Comparison of ENCODE assay signal across 13 cellular contexts in genomic region chr9:131008563-131008908, GRCh38. TPM values are rescaled to one million over a fixed set of nuclear protein-coding genes. Genes with fewer than 3 reads are reported as not detected.
DNase-seq lines count a peak whose midpoint lies in the region; ATAC-seq and TF ChIP-seq lines count a peak whose summit lies in the region.
"Had no signal": no experiment of that assay in that cellular context is flagged by ENCODE, and none has a peak within 500 bp of the region (broad histone marks: within the 10 kb centered on the region; RNA-seq: fewer than 3 reads in every experiment).

No MANE protein-coding gene starts in this region.

- TF ChIP-seq RAD21 in IMR-90 (IDR thresholded peaks at IDR 0.05; ENCODE audit: low read length), result no peak

- H3K27ac Mint-ChIP-seq in neural progenitor cell, result peak overlapping the region; percentile 19
- H3K27ac Mint-ChIP-seq: activated naive CD8-positive, alpha-beta T cell treated with anti-CD3 and anti-CD28 coated beads, Interleukin-2, amount 10 ng/mL, durations not matched to agents 7 days and 5 days had no signal

- BruUV-seq in IMR-90 (replicated peaks; lab: Mats Ljungman, UMichigan), result no TSS peak

- H3K4me2 ChIP-seq in IMR-90 (ENCODE audit: low read depth, low read length), result peak overlapping the region; percentile 53; the same call in 1 of the 2 replicates
- peak overlapping the region; percentile 67 for H3K4me2 ChIP-seq in neural progenitor cell

- H2AK5ac ChIP-seq in IMR-90 (ENCODE audit: low read depth, low read length), result no peak overlapping the region

- in situ Hi-C loops in IMR-90 (cut with MboI; ENCODE audit: low sequenced_read_pairs), result no loop called here

- peaks cover 32% of the 10 kb centered on the region for H3K4me1 Mint-ChIP-seq in neural progenitor cell
- H3K4me1 Mint-ChIP-seq: activated naive CD8-positive, alpha-beta T cell treated with anti-CD3 and anti-CD28 coated beads, Interleukin-2, amount 10 ng/mL, durations not matched to agents 7 days and 5 days had no signal

- H3K36me3 ChIP-seq in IMR-90 (ENCODE audit: control insufficient read depth, insufficient read depth, low read length) (no peaks in the 10 kb centered on the region), neural progenitor cell (no peaks in the 10 kb centered on the region)

- no peak overlapping the region for H4K8ac ChIP-seq in IMR-90 (ENCODE audit: low read depth in 2 of 2, low read length in 2 of 2)

- H2BK5ac ChIP-seq in IMR-90 (ENCODE audit: low read depth, low read length, poor library complexity, severe bottlenecking), result no peak overlapping the region

- no peaks in the 10 kb centered on the region; the same call in 1 of the 2 replicates for H3K9me3 ChIP-seq in IMR-90 (ENCODE audit: control insufficient read depth, insufficient read depth, low read length)
- H3K9me3 ChIP-seq in neural progenitor cell (ENCODE audit: low read depth), result no peaks in the 10 kb centered on the region

- POLR2A ChIA-PET in IMR-90 (lab: Charles Lee; ENCODE audit: unreplicated experiment), result no interaction called here

- no peaks in the 10 kb centered on the region for H3K9me3 Mint-ChIP-seq in neural progenitor cell
- H3K9me3 Mint-ChIP-seq: activated naive CD8-positive, alpha-beta T cell treated with anti-CD3 and anti-CD28 coated beads, Interleukin-2, amount 10 ng/mL, durations not matched to agents 7 days and 5 days had no signal

- dilution Hi-C loops in IMR-90 (cut with HindIII; ENCODE audit: low sequenced_read_pairs, unreplicated experiment), result no loop called here

- H3K4me3 ChIP-seq in IMR-90 (ENCODE audit: insufficient read depth, low read depth, low read length) (peak overlapping the region; percentile 16; the same call in 1 of the 2 replicates), dorsolateral prefrontal cortex (peak overlapping the region in 57 of 59 donors; percentile 12 to 61 (median 42)), neural progenitor cell (peak overlapping the region; percentile 35)

- no peak overlapping the region for H3K23ac ChIP-seq in IMR-90 (ENCODE audit: low read depth, low read length)

- no peak overlapping the region for H2AK9ac ChIP-seq in IMR-90 (replicated peaks; ENCODE audit: low read depth, low read length, poor library complexity)

- H4K20me1 ChIP-seq in IMR-90 (ENCODE audit: insufficient read depth, low read length) (no peaks in the 10 kb centered on the region), neural progenitor cell (ENCODE audit: low read depth) (no peaks in the 10 kb centered on the region)

- peak overlapping the region; percentile 79 for H3K4me3 Mint-ChIP-seq in neural progenitor cell
- H3K4me3 Mint-ChIP-seq: activated naive CD8-positive, alpha-beta T cell treated with anti-CD3 and anti-CD28 coated beads, Interleukin-2, amount 10 ng/mL, durations not matched to agents 7 days and 5 days had no signal

- CTCF ChIA-PET in IMR-90 (lab: Yijun Ruan, JAX), result no interaction called here

- no peak overlapping the region for H3K18ac ChIP-seq in IMR-90 (ENCODE audit: low read depth, low read length)

- no peak overlapping the region for H3K56ac ChIP-seq in IMR-90 (ENCODE audit: extremely low read depth, insufficient read depth, low read length)

- no peaks in the 10 kb centered on the region for H3K9me1 ChIP-seq in IMR-90 (ENCODE audit: insufficient read depth, low read length)

- H2AFZ ChIP-seq in IMR-90 (replicated peaks; ENCODE audit: low read length, poor library complexity), result peak overlapping the region; percentile 64
- H2AFZ ChIP-seq in neural progenitor cell (replicated peaks), result no peak overlapping the region

- H2BK15ac ChIP-seq in IMR-90 (ENCODE audit: low read depth, low read length), result no peak overlapping the region

- H3K4me1 ChIP-seq in IMR-90 (ENCODE audit: control insufficient read depth, insufficient read depth, low read length), result no peaks in the 10 kb centered on the region; the same call in 1 of the 2 replicates
- H3K4me1 ChIP-seq in neural progenitor cell, result peaks cover 11% of the 10 kb centered on the region

- H3K4ac ChIP-seq in IMR-90 (ENCODE audit: low read depth, low read length), result no peak overlapping the region

- no peaks in the 10 kb centered on the region for H3K79me1 ChIP-seq in IMR-90 (ENCODE audit: low read depth in 1 of 2, low read length in 2 of 2)

- H2BK20ac ChIP-seq in IMR-90 (ENCODE audit: low read depth, low read length), result no peak overlapping the region

- peak overlapping the region; percentile 68 for H3K27ac ChIP-seq in C4-2B
- H3K27ac ChIP-seq in IMR-90 (ENCODE audit: insufficient read depth, low read length), result no peak overlapping the region
- H3K27ac ChIP-seq in dorsolateral prefrontal cortex, result no peak overlapping the region
- H3K27ac ChIP-seq in neural progenitor cell, result no peak overlapping the region
- H3K27ac ChIP-seq: epithelial cell of prostate had no signal

- H3K9ac ChIP-seq in IMR-90 (ENCODE audit: low read depth, low read length) (no peak overlapping the region), neural progenitor cell (no peak overlapping the region)

- no peak for ATAC-seq in IMR-90 (ENCODE audit: low read depth)

- H3F3A ChIP-seq in neural progenitor cell (ENCODE audit: low read depth), result peaks cover 6% of the 10 kb centered on the region

- 26% methylated on average over 4 of the region's 8 CpGs; no CpG with 5 or more reads in 1 of the 2 experiments for WGBS in IMR-90 (ENCODE audit: extremely low coverage in 2 of 2, insufficient read length in 1 of 2), 2 experiments

- TF ChIP-seq CTCF in C4-2B (conservative IDR thresholded peaks at IDR 0.05) (no peak), IMR-90 (conservative IDR thresholded peaks at IDR 0.05; ENCODE audit: low read depth, low read length) (no peak), dorsolateral prefrontal cortex (IDR thresholded peaks at IDR 0.05 in 54 of 56, conservative IDR thresholded peaks at IDR 0.05 in 2 of 56; ENCODE audit: low read depth in 1 of 56, partially characterized antibody in 56 of 56) (no peak), neural progenitor cell (IDR thresholded peaks at IDR 0.05) (no peak)

- intact Hi-C loops in IMR-90 (cut with micrococcal nuclease), result no loop called here
- intact Hi-C loops in dorsolateral prefrontal cortex (cut with DNase I), result loop anchor here in 1 of 2 donors (5.0 kb wide), 1 partner anchor 34 kb away; no protein-coding TSS in a partner anchor

- DNase-seq in IMR-90 (no peak), dorsolateral prefrontal cortex (no peak), neural progenitor cell (ENCODE audit: low spot score) (no peak), hippocampal formation (lab: John Stamatoyannopoulos, UW) (no peak), NCI-H1417 treated with DMSO at 0.1 percent for 48 hours (lab: John Stamatoyannopoulos, UW) (no peak), HUDEP-2 (lab: John Stamatoyannopoulos, UW; ENCODE audit: unreplicated experiment in 76 of 76) (no peak), NCI-H2196 treated with DMSO at 0.1 percent for 48 hours (lab: John Stamatoyannopoulos, UW; ENCODE audit: unreplicated experiment) (no peak)
- DNase-seq: activated CD4-positive, CD25-positive, alpha-beta regulatory T cell treated with anti-CD3 and anti-CD28 coated beads, Interleukin-2, amount 50 U/mL, for 72 hours; activated naive CD8-positive, alpha-beta T cell treated with anti-CD3 and anti-CD28 coated beads, Interleukin-2, amount 10 ng/mL, durations not matched to agents 7 days and 5 days; DND-41; stimulated activated naive CD4-positive, alpha-beta T cell had no signal

- H4K91ac ChIP-seq in IMR-90 (ENCODE audit: insufficient read depth, low read depth, low read length), result no peak overlapping the region

- H3K27me3 ChIP-seq in IMR-90 (ENCODE audit: control insufficient read depth, insufficient read depth, low read length), result peaks cover 53% of the 10 kb centered on the region
- H3K27me3 ChIP-seq in dorsolateral prefrontal cortex, result peaks cover 0 to 22% (median 4%) of the 10 kb centered on the region in 45 donors
- H3K27me3 ChIP-seq in neural progenitor cell, result peaks cover 48% of the 10 kb centered on the region

- no peaks in the 10 kb centered on the region for H3K36me3 Mint-ChIP-seq in neural progenitor cell
- H3K36me3 Mint-ChIP-seq: activated naive CD8-positive, alpha-beta T cell treated with anti-CD3 and anti-CD28 coated beads, Interleukin-2, amount 10 ng/mL, durations not matched to agents 7 days and 5 days had no signal

- H2BK120ac ChIP-seq in IMR-90 (ENCODE audit: low read depth, low read length), result no peak overlapping the region

- no peaks in the 10 kb centered on the region for H3K79me2 ChIP-seq in neural progenitor cell (ENCODE audit: low read depth)

- no peak overlapping the region for H4K5ac ChIP-seq in IMR-90 (ENCODE audit: low read depth, low read length)

- no peak overlapping the region for H3K14ac ChIP-seq in IMR-90 (replicated peaks; ENCODE audit: low read depth, low read length)

- H3K27me3 Mint-ChIP-seq in neural progenitor cell (ENCODE audit: insufficient read depth, low read depth), result peaks cover 36% of the 10 kb centered on the region

- TF ChIP-seq POLR2A in IMR-90 (IDR thresholded peaks at IDR 0.05; ENCODE audit: low read depth, low read length), result no peak

TF ChIP-seq in IMR-90, 13 proteins besides CTCF, POLR2A, EP300 and RAD21 (continues in another document):
- TF ChIP-seq RFX5 (IDR thresholded peaks at IDR 0.05; ENCODE audit: low read depth, low read length) (no peak), RCOR1 (IDR thresholded peaks at IDR 0.05; ENCODE audit: insufficient replicate concordance, low read length) (no peak), MAFK (IDR thresholded peaks at IDR 0.05; ENCODE audit: low read depth, low read length) (no peak), FOS (IDR thresholded peaks at IDR 0.05; ENCODE audit: low read depth, low read length) (no peak), CHD1 (IDR thresholded peaks at IDR 0.05; ENCODE audit: low read depth, low read length) (no peak), MAZ (IDR thresholded peaks at IDR 0.05; ENCODE audit: borderline replicate concordance, low read depth, low read length) (no peak), CEBPB (IDR thresholded peaks at IDR 0.05; ENCODE audit: low read depth, low read length) (no peak), NFE2L2 (IDR thresholded peaks at IDR 0.05; ENCODE audit: low read depth, low read length) (no peak), BHLHE40 (IDR thresholded peaks at IDR 0.05; ENCODE audit: low read depth, low read length) (no peak)

RNA-seq across cellular contexts. Expression of gene LAMC3, which starts 0.4 kb away (rescaled TPM):
- total RNA-seq in IMR-90 (2012; rRNA removed) (under 0.01 TPM in 1 of 2 replicates, not detected in the other), dorsolateral prefrontal cortex (10 to 100 TPM in 3 of 120 experiments, 1 to 10 TPM in 117; 1.4 to 14.2 (median 4.7) TPM), neural progenitor cell (ENCODE audit: low replicate concordance) (0.03 TPM in 1 of 2 replicates, not detected in the other)
- polyA plus RNA-seq in IMR-90 (2012; rRNA removed), result not detected in 2 replicates
- polyA plus RNA-seq in IMR-90 (2012; cell fraction: cytosol; rRNA removed), result 0.01 TPM in 1 of 2 replicates, not detected in the other
- polyA plus RNA-seq in IMR-90 (2012; cell fraction: nucleus; rRNA removed; ENCODE audit: low replicate concordance), result 0.03 and 0.05 TPM in 2 replicates
